9 cellular contexts compared by ENCODE assay signal in genomic region chr3:56917740-56918568, GRCh38.
DNase-seq lines count a peak whose midpoint lies in the region; ATAC-seq and TF ChIP-seq lines count a peak whose summit lies in the region.
"Had no signal": no experiment of that assay in that cellular context is flagged by ENCODE, and none has a peak within 500 bp of the region (broad histone marks: within the 10 kb centered on the region; RNA-seq: fewer than 3 reads in every experiment).

No MANE protein-coding gene starts in this region.

- H3K9ac ChIP-seq in rectal smooth muscle tissue (ENCODE audit: low read length) = peak overlapping the region; percentile 13

- POLR2A ChIA-PET in CD8-positive, alpha-beta T cell (lab: Charles Lee) = interaction anchor here (0.8 to 5.5 kb wide), 4 partner anchors 8 to 134 kb away, joined by 3 to 44 read pairs (median 15); partner anchors contain the start of gene ARHGEF3

- peaks cover 5% of the 10 kb centered on the region for H3K36me3 Mint-ChIP-seq in CD8-positive, alpha-beta T cell
- H3K36me3 Mint-ChIP-seq in T-helper 1 cell treated with Interleukin-12 subunit alpha and Interleukin-12 subunit beta and Interleukin-4 antibody, amounts not matched to agents 30 μg/mL and 1 μg/mL, for 36 hours (ENCODE audit: low read depth) = no peaks in the 10 kb centered on the region
- H3K36me3 Mint-ChIP-seq in glutamatergic neuron (ENCODE audit: unreplicated experiment) = no peaks in the 10 kb centered on the region

- ATAC-seq in CD8-positive, alpha-beta T cell = no peak
- ATAC-seq in GM19395 (IDR thresholded peaks at IDR 0.05; ENCODE audit: unreplicated experiment) (peak; percentile 66), HG03378 (IDR thresholded peaks at IDR 0.05; ENCODE audit: unreplicated experiment) (peak; percentile 75)

- H3K4me1 Mint-ChIP-seq in CD8-positive, alpha-beta T cell (ENCODE audit: low read depth) = peaks cover 83% of the 10 kb centered on the region
- H3K4me1 Mint-ChIP-seq in T-helper 1 cell treated with Interleukin-12 subunit alpha and Interleukin-12 subunit beta and Interleukin-4 antibody, amounts not matched to agents 30 μg/mL and 1 μg/mL, for 36 hours (ENCODE audit: low read depth) = peaks cover 76% of the 10 kb centered on the region
- H3K4me1 Mint-ChIP-seq in glutamatergic neuron (ENCODE audit: low read depth, unreplicated experiment) = no peaks in the 10 kb centered on the region

- no peaks in the 10 kb centered on the region for H3K27me3 Mint-ChIP-seq in CD8-positive, alpha-beta T cell (ENCODE audit: low read depth)
- H3K27me3 Mint-ChIP-seq in T-helper 1 cell treated with Interleukin-12 subunit alpha and Interleukin-12 subunit beta and Interleukin-4 antibody, amounts not matched to agents 30 μg/mL and 1 μg/mL, for 36 hours (ENCODE audit: low read depth) = no peaks in the 10 kb centered on the region
- no peaks in the 10 kb centered on the region for H3K27me3 Mint-ChIP-seq in glutamatergic neuron (ENCODE audit: unreplicated experiment)

- no peaks in the 10 kb centered on the region for H3K9me3 ChIP-seq in CD8-positive, alpha-beta T cell (ENCODE audit: low read length)
- H3K9me3 ChIP-seq: neutrophil had no signal

- H3K27me3 ChIP-seq in CD8-positive, alpha-beta T cell (ENCODE audit: insufficient read depth, low read length) = no peaks in the 10 kb centered on the region
- H3K27me3 ChIP-seq in rectal smooth muscle tissue (ENCODE audit: control insufficient read depth, insufficient read depth, low read length) = no peaks in the 10 kb centered on the region

- peak overlapping the region; percentile 15 for H3K27ac ChIP-seq in CD8-positive, alpha-beta T cell (ENCODE audit: low read depth, low read length)
- H3K27ac ChIP-seq in rectal smooth muscle tissue (ENCODE audit: low read depth, low read length) = no peak overlapping the region
- H3K27ac ChIP-seq: neutrophil had no signal

- no peaks in the 10 kb centered on the region for H3K36me3 ChIP-seq in CD8-positive, alpha-beta T cell (ENCODE audit: insufficient read depth, low read length)
- H3K36me3 ChIP-seq in rectal smooth muscle tissue (ENCODE audit: control insufficient read depth, insufficient read depth, low read length) = no peaks in the 10 kb centered on the region
- H3K36me3 ChIP-seq: neutrophil had no signal

- H3K4me1 ChIP-seq in CD8-positive, alpha-beta T cell (ENCODE audit: insufficient read depth, low read length) = peaks cover 73% of the 10 kb centered on the region
- H3K4me1 ChIP-seq in rectal smooth muscle tissue (ENCODE audit: control insufficient read depth, insufficient read depth, low read length) = peaks cover 15% of the 10 kb centered on the region

- no peaks in the 10 kb centered on the region for H3K9me3 Mint-ChIP-seq in CD8-positive, alpha-beta T cell
- H3K9me3 Mint-ChIP-seq in T-helper 1 cell treated with Interleukin-12 subunit alpha and Interleukin-12 subunit beta and Interleukin-4 antibody, amounts not matched to agents 30 μg/mL and 1 μg/mL, for 36 hours = no peaks in the 10 kb centered on the region
- no peaks in the 10 kb centered on the region for H3K9me3 Mint-ChIP-seq in glutamatergic neuron (ENCODE audit: unreplicated experiment)

- CTCF ChIA-PET in CD8-positive, alpha-beta T cell (lab: Charles Lee) = interaction anchor here (1.2 to 5.5 kb wide), 9 partner anchors 9 to 215 kb away, joined by 3 to 58 read pairs (median 11); partner anchors contain the start of gene ARHGEF3

- intact Hi-C loops in CD8-positive, alpha-beta T cell (cut with DNase I, micrococcal nuclease) = loop anchor here (2.0 to 10.0 kb wide), 11 partner anchors 13 to 363 kb away; partner anchors contain the start of genes ARHGEF3 (in 1 of the 2), CCDC66 (in 1 of the 2) and TASOR (in 1 of the 2)

- H3K4me3 ChIP-seq in CD8-positive, alpha-beta T cell (ENCODE audit: low read depth, low read length) = peak overlapping the region; percentile 8
- H3K4me3 ChIP-seq in rectal smooth muscle tissue (ENCODE audit: low read length) = no peak overlapping the region

- no peak for TF ChIP-seq CTCF in CD8-positive, alpha-beta T cell (IDR thresholded peaks at IDR 0.05)
- TF ChIP-seq CTCF in glutamatergic neuron (IDR thresholded peaks at IDR 0.05; ENCODE audit: partially characterized antibody, unreplicated experiment) = no peak

- peak overlapping the region; percentile 92 for H3K4me3 Mint-ChIP-seq in CD8-positive, alpha-beta T cell
- peak overlapping the region; percentile 87 for H3K4me3 Mint-ChIP-seq in T-helper 1 cell treated with Interleukin-12 subunit alpha and Interleukin-12 subunit beta and Interleukin-4 antibody, amounts not matched to agents 30 μg/mL and 1 μg/mL, for 36 hours
- H3K4me3 Mint-ChIP-seq in glutamatergic neuron (ENCODE audit: unreplicated experiment) = no peak overlapping the region

- H3K27ac Mint-ChIP-seq in CD8-positive, alpha-beta T cell = peak overlapping the region; percentile 91
- peak overlapping the region; percentile 86 for H3K27ac Mint-ChIP-seq in T-helper 1 cell treated with Interleukin-12 subunit alpha and Interleukin-12 subunit beta and Interleukin-4 antibody, amounts not matched to agents 30 μg/mL and 1 μg/mL, for 36 hours
- no peak overlapping the region for H3K27ac Mint-ChIP-seq in glutamatergic neuron (ENCODE audit: unreplicated experiment)

- no peak for DNase-seq in CD8-positive, alpha-beta T cell
- DNase-seq in GM03348 (ENCODE audit: low spot score) (no peak), glutamatergic neuron (no peak), AG20443 (ENCODE audit: low spot score) (no peak)
